ENCODE assay signal across 8 cellular contexts in genomic region chr19:5627395-5627904, GRCh38. TPM values are rescaled to one million over a fixed set of nuclear protein-coding genes. Genes with fewer than 3 reads are reported as not detected.
DNase-seq lines count a peak whose midpoint lies in the region; ATAC-seq and TF ChIP-seq lines count a peak whose summit lies in the region.

No MANE protein-coding gene starts in this region.

- POLR2A ChIA-PET in CD8-positive, alpha-beta memory T cell (lab: Charles Lee) = no interaction called here

- H3K18ac ChIP-seq in mesenchymal stem cell (ENCODE audit: low read depth in 1 of 2, low read length in 2 of 2) = no peak overlapping the region

- peaks cover 0 to 1% (median 0%) of the 10 kb centered on the region in 5 donors for H3K9me3 Mint-ChIP-seq in CD8-positive, alpha-beta memory T cell

- no peak overlapping the region for H3K14ac ChIP-seq in mesenchymal stem cell (ENCODE audit: low read length in 2 of 2)

- peaks cover 13 to 88% (median 13%) of the 10 kb centered on the region in 3 donors for H3K36me3 Mint-ChIP-seq in CD8-positive, alpha-beta memory T cell

- H3K36me3 ChIP-seq in CD8-positive, alpha-beta memory T cell (ENCODE audit: insufficient read depth, low read length) = peaks cover 38% of the 10 kb centered on the region
- H3K36me3 ChIP-seq in adrenal gland (replicated peaks in 1 of 2) (peaks cover 0 to 40% of the 10 kb centered on the region in 2 donors), mesenchymal stem cell (ENCODE audit: control insufficient read depth in 1 of 2, insufficient read depth in 2 of 2, low read depth in 1 of 2, low read length in 2 of 2) (peaks cover 36 to 48% of the 10 kb centered on the region in 2 experiments), thoracic aorta (peaks cover 16% of the 10 kb centered on the region)

- H3K9me3 ChIP-seq in CD8-positive, alpha-beta memory T cell (ENCODE audit: low read length) = no peaks in the 10 kb centered on the region
- H3K9me3 ChIP-seq in adrenal gland (replicated peaks in 1 of 3) = no peaks in the 10 kb centered on the region
- H3K9me3 ChIP-seq in mesenchymal stem cell (ENCODE audit: control insufficient read depth, low read length) = no peaks in the 10 kb centered on the region
- no peaks in the 10 kb centered on the region for H3K9me3 ChIP-seq in thoracic aorta

- no peak overlapping the region for H4K91ac ChIP-seq in mesenchymal stem cell (ENCODE audit: low read length)

- no peak overlapping the region for H2AFZ ChIP-seq in mesenchymal stem cell (ENCODE audit: low read depth, low read length)

- H3K4me1 ChIP-seq in CD8-positive, alpha-beta memory T cell (ENCODE audit: insufficient read depth, low read length) = peaks cover 79% of the 10 kb centered on the region
- peaks cover 43 to 80% of the 10 kb centered on the region in 2 donors for H3K4me1 ChIP-seq in adrenal gland (replicated peaks in 1 of 2)
- peaks cover 15% of the 10 kb centered on the region for H3K4me1 ChIP-seq in mesenchymal stem cell (ENCODE audit: control insufficient read depth, insufficient read depth, low read depth, low read length)
- peaks cover 58 to 80% of the 10 kb centered on the region in 2 donors for H3K4me1 ChIP-seq in thoracic aorta (ENCODE audit: control insufficient read depth in 1 of 2, low read depth in 2 of 2)

- H2BK120ac ChIP-seq in mesenchymal stem cell (ENCODE audit: low read depth, low read length) = no peak overlapping the region

- H3K4me1 Mint-ChIP-seq in CD8-positive, alpha-beta memory T cell = peaks cover 70 to 90% (median 85%) of the 10 kb centered on the region in 3 donors

- H3K79me1 ChIP-seq in mesenchymal stem cell (replicated peaks; ENCODE audit: low read length, poor library complexity, severe bottlenecking) = no peaks in the 10 kb centered on the region

- no peak overlapping the region for H2BK5ac ChIP-seq in mesenchymal stem cell (ENCODE audit: low read depth, low read length, poor library complexity, severe bottlenecking)

- H2BK12ac ChIP-seq in mesenchymal stem cell (ENCODE audit: low read length in 2 of 2) = no peak overlapping the region

- H3K9ac ChIP-seq in mesenchymal stem cell (ENCODE audit: low read length) = peak overlapping the region; percentile 99

- H3K27me3 Mint-ChIP-seq in CD8-positive, alpha-beta memory T cell = peaks cover 0 to 6% of the 10 kb centered on the region in 2 donors

- no peak overlapping the region for H3K4me2 ChIP-seq in mesenchymal stem cell (ENCODE audit: low read length, poor library complexity, severe bottlenecking)

- ATAC-seq in thoracic aorta (ENCODE audit: insufficient number of reproducible peaks, low FRiP score, low read depth) = no peak
- no peak for ATAC-seq in HG03457 (IDR thresholded peaks at IDR 0.05; ENCODE audit: unreplicated experiment)

- intact Hi-C loops in adrenal gland (cut with DNase I) = loop anchor here in 1 of 2 donors (5.0 kb wide), 1 partner anchor 50 kb away; no protein-coding TSS in a partner anchor

- H3K4me3 ChIP-seq in CD8-positive, alpha-beta memory T cell (ENCODE audit: low read length) = no peak overlapping the region
- H3K4me3 ChIP-seq in adrenal gland (no peak overlapping the region), mesenchymal stem cell (ENCODE audit: insufficient read depth in 1 of 2, low read depth in 1 of 2, low read length in 2 of 2) (no peak overlapping the region), thoracic aorta (no peak overlapping the region)

- 42 to 54% (median 44%) methylated on average over 6 of the region's 6 CpGs for WGBS in adrenal gland, 4 donors
- WGBS in mesenchymal stem cell = 79% methylated on average over 6 of the region's 6 CpGs

- H3K27ac ChIP-seq in CD8-positive, alpha-beta memory T cell (ENCODE audit: low read depth, low read length) = peak overlapping the region; percentile 28
- H3K27ac ChIP-seq in adrenal gland = peak overlapping the region in 4 of 5 donors; percentile 45 to 95 (median 58)
- H3K27ac ChIP-seq in mesenchymal stem cell (ENCODE audit: low read length, poor library complexity, severe bottlenecking) = no peak overlapping the region
- H3K27ac ChIP-seq in thoracic aorta = peak overlapping the region; percentile 26 to 34

- CTCF ChIA-PET in CD8-positive, alpha-beta memory T cell (lab: Charles Lee) = interaction anchor here (1.7 kb wide), 1 partner anchor 62 kb away, joined by 4 read pairs; no protein-coding TSS in a partner anchor

- H2AK5ac ChIP-seq in mesenchymal stem cell (ENCODE audit: low read length, severe bottlenecking) = no peak overlapping the region

- H4K8ac ChIP-seq in mesenchymal stem cell (ENCODE audit: low read length) = no peak overlapping the region

- peak overlapping the region in 1 of 2 experiments; percentile 61 for H3K23ac ChIP-seq in mesenchymal stem cell (ENCODE audit: low read length in 2 of 2)

- peak overlapping the region in 7 of 8 donors; percentile 17 to 91 (median 82) for H3K27ac Mint-ChIP-seq in CD8-positive, alpha-beta memory T cell

- TF ChIP-seq CTCF in adrenal gland (IDR thresholded peaks at IDR 0.05) (no peak), thoracic aorta (IDR thresholded peaks at IDR 0.05) (no peak)

- H3K27me3 ChIP-seq in CD8-positive, alpha-beta memory T cell (ENCODE audit: insufficient read depth, low read length, poor library complexity, severe bottlenecking) = no peaks in the 10 kb centered on the region
- H3K27me3 ChIP-seq in adrenal gland (no peaks in the 10 kb centered on the region), mesenchymal stem cell (ENCODE audit: control insufficient read depth in 1 of 2, insufficient read depth in 1 of 2, low read length in 2 of 2) (no peaks in the 10 kb centered on the region), thoracic aorta (replicated peaks; ENCODE audit: insufficient read depth) (no peaks in the 10 kb centered on the region)

- TF ChIP-seq POLR2A in adrenal gland (IDR thresholded peaks at IDR 0.05) = no peak

- H3K4me3 Mint-ChIP-seq in CD8-positive, alpha-beta memory T cell = peak overlapping the region in 5 of 7 donors; percentile 36 to 70 (median 57)

- H3K4ac ChIP-seq in mesenchymal stem cell (ENCODE audit: low read depth in 1 of 2, low read length in 2 of 2) = no peak overlapping the region

- H2BK15ac ChIP-seq in mesenchymal stem cell (ENCODE audit: low read depth, poor library complexity, severe bottlenecking) = no peak overlapping the region

- no peak for DNase-seq in CD8-positive, alpha-beta memory T cell
- peak; percentile 96 to 97 for DNase-seq in NCI-H524 (lab: John Stamatoyannopoulos, UW)
- DNase-seq in adrenal gland = peak; percentile 46 to 83 (median 71)
- peak; percentile 47 for DNase-seq in mesenchymal stem cell
- DNase-seq in thoracic aorta (ENCODE audit: low spot score) = no peak
- DNase-seq in SW480 (ENCODE audit: low spot score) = no peak
- DNase-seq in DMS53 (lab: John Stamatoyannopoulos, UW) = no peak

RNA-seq across cellular contexts. Expression of gene SAFB, which starts 4.6 kb away (rescaled TPM):
- total RNA-seq in CD8-positive, alpha-beta memory T cell = 100 to 1,000 TPM; 124 to 132 TPM
- 103 TPM for polyA plus RNA-seq in CD8-positive, alpha-beta memory T cell
- total RNA-seq in adrenal gland (100 to 1,000 TPM in 1 of 8 donors, 10 to 100 TPM in 7; 38.8 to 111 (median 55.5) TPM), thoracic aorta (100 to 1,000 TPM in 1 of 2 donors, 10 to 100 TPM in 1; 28.6 to 101 TPM)
- 100 to 1,000 TPM in 2 of 3 donors, 10 to 100 TPM in 1; 46.4 to 125 (median 111) TPM for polyA plus RNA-seq in adrenal gland
- polyA plus RNA-seq in mesenchymal stem cell (2013, experiment 1 of 2) = 32.5 TPM
- 30.9 TPM for polyA plus RNA-seq in mesenchymal stem cell (2013, experiment 2 of 2)

RNA-seq across cellular contexts. Expression of gene SAFB2, which starts 4.9 kb away (rescaled TPM):
- total RNA-seq in CD8-positive, alpha-beta memory T cell = 10 to 100 TPM; 87.8 to 98.2 TPM
- polyA plus RNA-seq in CD8-positive, alpha-beta memory T cell = 56.4 TPM
- total RNA-seq in adrenal gland (100 to 1,000 TPM in 2 of 8 donors, 10 to 100 TPM in 6; 27.1 to 157 (median 62.4) TPM), thoracic aorta (10 to 100 TPM; 55.1 to 80.6 TPM)
- 100 to 1,000 TPM in 2 of 3 donors, 10 to 100 TPM in 1; 66.9 to 254 (median 165) TPM for polyA plus RNA-seq in adrenal gland
- polyA plus RNA-seq in mesenchymal stem cell (2013, experiment 1 of 2) = 25.9 TPM
- 24.3 TPM for polyA plus RNA-seq in mesenchymal stem cell (2013, experiment 2 of 2)

RNA-seq across cellular contexts. Expression of gene MICOS13, which starts 52.9 kb away (rescaled TPM):
- 10 to 100 TPM; 60.6 to 62.1 TPM for total RNA-seq in CD8-positive, alpha-beta memory T cell
- 117 TPM for polyA plus RNA-seq in CD8-positive, alpha-beta memory T cell
- 10 to 100 TPM; 40.2 to 92.8 (median 57.9) TPM for total RNA-seq in adrenal gland
- polyA plus RNA-seq in adrenal gland = 100 to 1,000 TPM in 2 of 3 donors, 10 to 100 TPM in 1; 23.4 to 211 (median 162) TPM
- 58.1 TPM for polyA plus RNA-seq in mesenchymal stem cell (2013, experiment 1 of 2)
- polyA plus RNA-seq in mesenchymal stem cell (2013, experiment 2 of 2) = 61.4 TPM
- total RNA-seq in thoracic aorta = 10 to 100 TPM; 16.9 to 43.7 TPM

RNA-seq across cellular contexts. Expression of gene HSD11B1L, which starts 53.4 kb away (rescaled TPM):
- total RNA-seq in CD8-positive, alpha-beta memory T cell = 1 to 10 TPM; 1.4 to 2.3 TPM
- 4.0 TPM for polyA plus RNA-seq in CD8-positive, alpha-beta memory T cell
- total RNA-seq in adrenal gland = 10 to 100 TPM in 7 of 8 donors, 1 to 10 TPM in 1; 6.3 to 40.5 (median 13.9) TPM
- 10 to 100 TPM in 2 of 3 donors, 1 to 10 TPM in 1; 3.4 to 33.9 (median 23.7) TPM for polyA plus RNA-seq in adrenal gland
- polyA plus RNA-seq in mesenchymal stem cell (2013, experiment 1 of 2) = 13.7 TPM
- polyA plus RNA-seq in mesenchymal stem cell (2013, experiment 2 of 2) = 13.5 TPM
- 10 to 100 TPM in 1 of 2 donors, 1 to 10 TPM in 1; 7.5 to 11.6 TPM for total RNA-seq in thoracic aorta

RNA-seq across cellular contexts. Expression of gene TINCR, which starts 59.7 kb away (rescaled TPM):
- under 1 TPM; 0.20 to 0.28 TPM for total RNA-seq in CD8-positive, alpha-beta memory T cell
- polyA plus RNA-seq in CD8-positive, alpha-beta memory T cell = 0.16 TPM
- total RNA-seq in adrenal gland (1 to 10 TPM in 2 of 8 donors, under 1 TPM in 3, not detected in 3; 0.22 to 3.0 (median 0.28) TPM), thoracic aorta (1 to 10 TPM in 1 of 2 donors, under 1 TPM in 1; 0.56 to 2.0 TPM)
- 1 to 10 TPM in 1 of 3 donors, under 1 TPM in 2; 0.77 to 1.6 (median 0.99) TPM for polyA plus RNA-seq in adrenal gland
- polyA plus RNA-seq in mesenchymal stem cell (2013, experiment 1 of 2) = 0.08 TPM
- polyA plus RNA-seq in mesenchymal stem cell (2013, experiment 2 of 2) = 0.03 TPM

Comparison
In these comparisons a context has a peak if more than half of its experiments do, and no peak if none do; other contexts are left out.
1. DNase-seq: peak in NCI-H524 (2 of 2), adrenal gland (7 of 7) and mesenchymal stem cell (single experiment); none in CD8-positive, alpha-beta memory T cell (0 of 5), thoracic aorta (single experiment), SW480 (single experiment) and DMS53 (single experiment).